ENCODE assay signal across 22 cellular contexts in genomic region chr14:63180017-63180416, GRCh38. TPM values are rescaled to one million over a fixed set of nuclear protein-coding genes. Genes with fewer than 3 reads are reported as not detected.
A peak's percentile ranks its signal among the peaks of the same experiment; 100 is the strongest.
DNase-seq lines count a peak whose midpoint lies in the region; ATAC-seq and TF ChIP-seq lines count a peak whose summit lies in the region.
"Had no signal": no experiment of that assay in that cellular context is flagged by ENCODE, and none has a peak within 500 bp of the region (broad histone marks: within the 10 kb centered on the region; RNA-seq: fewer than 3 reads in every experiment).

No MANE protein-coding gene starts in this region.

- peaks cover 0 to 4% of the 10 kb centered on the region in 2 donors for H3K4me1 ChIP-seq in right atrium auricular region
- H3K4me1 ChIP-seq in prostate gland (replicated peaks), result no peaks in the 10 kb centered on the region

- ATAC-seq in Right ventricle myocardium superior (ENCODE audit: poor library complexity), result peak; percentile 87
- ATAC-seq in GM19463 (IDR thresholded peaks at IDR 0.05; ENCODE audit: unreplicated experiment), result no peak
- ATAC-seq in stimulated activated memory B cell treated with anti-CD40 and anti-IgM and Interleukin-4, amounts not matched to agents 10 μg/mL and 1 μg/mL and 100 μg/mL, for 72 hours, result no peak
- no peak for ATAC-seq in activated CD4-positive, CD25-positive, alpha-beta regulatory T cell treated with anti-CD3 and anti-CD28 coated beads, Interleukin-2, amount 50 U/mL, for 24 hours
- ATAC-seq: stimulated activated naive CD8-positive, alpha-beta T cell treated with anti-CD3 and anti-CD28 coated beads, Interleukin-15, Interleukin-2, amounts not matched to agents 100 U/mL and 50 U/mL, for 24 hours had no signal

- intact Hi-C loops in Right ventricle myocardium superior (cut with DNase I) (no loop called here), prostate gland (cut with DNase I) (no loop called here)

- no peak for TF ChIP-seq POLR2A in prostate gland (IDR thresholded peaks at IDR 0.05)

- no peak overlapping the region for H3K4me3 Mint-ChIP-seq in stimulated activated memory B cell treated with anti-CD40 and anti-IgM and Interleukin-4, amounts not matched to agents 10 μg/mL and 1 μg/mL and 100 μg/mL, for 72 hours
- H3K4me3 Mint-ChIP-seq in activated naive CD4-positive, alpha-beta T cell treated with anti-CD3 and anti-CD28 coated beads, Interleukin-2, amount 10 ng/mL, durations not matched to agents 7 days and 5 days, result no peak overlapping the region
- H3K4me3 Mint-ChIP-seq: activated naive CD4-positive, alpha-beta T cell treated with anti-CD3 and anti-CD28 coated beads, Interleukin-2, amount 50 U/mL, for 24 hours; dendritic cell treated with granulocyte-macrophage colony-stimulating factor and Interleukin-4, amounts not matched to agents 40 ng/mL and 50 ng/mL, for 4 days had no signal

- TF ChIP-seq CTCF in right atrium auricular region (IDR thresholded peaks at IDR 0.05), result no peak
- no peak for TF ChIP-seq CTCF in fibroblast of the aortic adventitia (IDR thresholded peaks at IDR 0.05; ENCODE audit: insufficient read depth, low read length)
- no peak for TF ChIP-seq CTCF in prostate gland (IDR thresholded peaks at IDR 0.05)

- H3K9me3 ChIP-seq in right atrium auricular region (no peaks in the 10 kb centered on the region), prostate gland (no peaks in the 10 kb centered on the region)
- H3K9me3 ChIP-seq: tibial artery had no signal

- no peaks in the 10 kb centered on the region for H3K36me3 Mint-ChIP-seq in stimulated activated memory B cell treated with anti-CD40 and anti-IgM and Interleukin-4, amounts not matched to agents 10 μg/mL and 1 μg/mL and 100 μg/mL, for 72 hours
- no peaks in the 10 kb centered on the region for H3K36me3 Mint-ChIP-seq in activated naive CD4-positive, alpha-beta T cell treated with anti-CD3 and anti-CD28 coated beads, Interleukin-2, amount 10 ng/mL, durations not matched to agents 7 days and 5 days
- H3K36me3 Mint-ChIP-seq: activated naive CD4-positive, alpha-beta T cell treated with anti-CD3 and anti-CD28 coated beads, Interleukin-2, amount 50 U/mL, for 24 hours had no signal

- H3K36me3 ChIP-seq in right atrium auricular region (no peaks in the 10 kb centered on the region), prostate gland (no peaks in the 10 kb centered on the region)
- H3K36me3 ChIP-seq: tibial artery had no signal

- H3K27ac Mint-ChIP-seq in stimulated activated memory B cell treated with anti-CD40 and anti-IgM and Interleukin-4, amounts not matched to agents 10 μg/mL and 1 μg/mL and 100 μg/mL, for 72 hours, result no peak overlapping the region
- H3K27ac Mint-ChIP-seq in activated naive CD4-positive, alpha-beta T cell treated with anti-CD3 and anti-CD28 coated beads, Interleukin-2, amount 10 ng/mL, durations not matched to agents 7 days and 5 days, result no peak overlapping the region
- H3K27ac Mint-ChIP-seq: activated naive CD4-positive, alpha-beta T cell treated with anti-CD3 and anti-CD28 coated beads, Interleukin-2, amount 50 U/mL, for 24 hours; dendritic cell treated with granulocyte-macrophage colony-stimulating factor and Interleukin-4, amounts not matched to agents 40 ng/mL and 50 ng/mL, for 4 days had no signal

- CTCF ChIA-PET in activated naive CD4-positive, alpha-beta T cell treated with anti-CD3 and anti-CD28 coated beads, Interleukin-2, amount 10 ng/mL, durations not matched to agents 7 days and 5 days (lab: Charles Lee), result no interaction called here

- H3K27ac ChIP-seq in right atrium auricular region (peak overlapping the region in 1 of 2 donors; percentile 49), prostate gland (peak overlapping the region; percentile 41 to 61)
- H3K27ac ChIP-seq: KMS-11, tibial artery had no signal

- H3K27me3 Mint-ChIP-seq in stimulated activated memory B cell treated with anti-CD40 and anti-IgM and Interleukin-4, amounts not matched to agents 10 μg/mL and 1 μg/mL and 100 μg/mL, for 72 hours, result peaks cover 7% of the 10 kb centered on the region
- no peaks in the 10 kb centered on the region for H3K27me3 Mint-ChIP-seq in activated naive CD4-positive, alpha-beta T cell treated with anti-CD3 and anti-CD28 coated beads, Interleukin-2, amount 10 ng/mL, durations not matched to agents 7 days and 5 days
- H3K27me3 Mint-ChIP-seq: dendritic cell treated with granulocyte-macrophage colony-stimulating factor and Interleukin-4, amounts not matched to agents 40 ng/mL and 50 ng/mL, for 4 days had no signal

- peaks cover 9% of the 10 kb centered on the region for H3K9me3 Mint-ChIP-seq in stimulated activated memory B cell treated with anti-CD40 and anti-IgM and Interleukin-4, amounts not matched to agents 10 μg/mL and 1 μg/mL and 100 μg/mL, for 72 hours
- no peaks in the 10 kb centered on the region for H3K9me3 Mint-ChIP-seq in activated naive CD4-positive, alpha-beta T cell treated with anti-CD3 and anti-CD28 coated beads, Interleukin-2, amount 10 ng/mL, durations not matched to agents 7 days and 5 days
- H3K9me3 Mint-ChIP-seq: activated naive CD4-positive, alpha-beta T cell treated with anti-CD3 and anti-CD28 coated beads, Interleukin-2, amount 50 U/mL, for 24 hours; dendritic cell treated with granulocyte-macrophage colony-stimulating factor and Interleukin-4, amounts not matched to agents 40 ng/mL and 50 ng/mL, for 4 days had no signal

- 48% methylated on average over 3 of the region's 3 CpGs for WGBS in prostate gland

- DNase-seq in Right ventricle myocardium superior (peak; percentile 75), right atrium auricular region (ENCODE audit: low spot score) (no peak), fibroblast of the aortic adventitia (ENCODE audit: low read depth) (peak; percentile 77), prostate gland (ENCODE audit: low spot score) (no peak)
- no peak for DNase-seq in activated naive CD4-positive, alpha-beta T cell treated with anti-CD3 and anti-CD28 coated beads, Interleukin-2, amount 10 ng/mL, durations not matched to agents 7 days and 5 days
- DNase-seq: activated CD4-positive, alpha-beta T cell treated with anti-CD3 and anti-CD28 coated beads, Interleukin-2, amount 50 U/mL, for 1 hour; caudate nucleus; DMS53; GDM1; MV-4-11; NCI-H69; nucleus accumbens; RPMI8226; stimulated activated CD4-positive, alpha-beta T cell treated with anti-CD3 and anti-CD28 coated beads, Interleukin-4, amount 100 ng/mL, for 4 hours; stimulated activated naive CD8-positive, alpha-beta T cell treated with anti-CD3 and anti-CD28 coated beads, Interleukin-15, Interleukin-2, amounts not matched to agents 100 U/mL and 50 U/mL, for 24 hours; tibial artery had no signal

- H3K4me3 ChIP-seq in right atrium auricular region (no peak overlapping the region), fibroblast of the aortic adventitia (ENCODE audit: low read depth, low read length) (no peak overlapping the region), prostate gland (no peak overlapping the region)
- H3K4me3 ChIP-seq: tibial artery had no signal

- no peaks in the 10 kb centered on the region for H3K4me1 Mint-ChIP-seq in stimulated activated memory B cell treated with anti-CD40 and anti-IgM and Interleukin-4, amounts not matched to agents 10 μg/mL and 1 μg/mL and 100 μg/mL, for 72 hours
- no peaks in the 10 kb centered on the region for H3K4me1 Mint-ChIP-seq in activated naive CD4-positive, alpha-beta T cell treated with anti-CD3 and anti-CD28 coated beads, Interleukin-2, amount 10 ng/mL, durations not matched to agents 7 days and 5 days
- H3K4me1 Mint-ChIP-seq: activated naive CD4-positive, alpha-beta T cell treated with anti-CD3 and anti-CD28 coated beads, Interleukin-2, amount 50 U/mL, for 24 hours had no signal

- H3K27me3 ChIP-seq in right atrium auricular region, result no peaks in the 10 kb centered on the region
- H3K27me3 ChIP-seq in prostate gland (replicated peaks; ENCODE audit: insufficient read depth), result no peaks in the 10 kb centered on the region
- H3K27me3 ChIP-seq: tibial artery had no signal

RNA-seq across cellular contexts. Expression of gene RHOJ, which starts 24.2 kb away (rescaled TPM):
- 13.5 TPM for total RNA-seq in Right ventricle myocardium superior
- total RNA-seq in right atrium auricular region, result 10 to 100 TPM in 1 of 2 donors, 1 to 10 TPM in 1; 5.9 to 11.2 TPM
- 7.4 and 13.5 TPM in 2 replicates for total RNA-seq in fibroblast of the aortic adventitia (ENCODE audit: low replicate concordance)
- 1 to 10 TPM; 2.5 to 6.6 TPM for total RNA-seq in prostate gland

Comparison
In these comparisons a context has a peak if more than half of its experiments do, and no peak if none do; other contexts are left out.
1. DNase-seq: peak in Right ventricle myocardium superior (single experiment) and fibroblast of the aortic adventitia (single experiment); none in right atrium auricular region (single experiment), prostate gland (single experiment) and activated naive CD4-positive, alpha-beta T cell treated with anti-CD3 and anti-CD28 coated beads, Interleukin-2, amount 10 ng/mL, durations not matched to agents 7 days and 5 days (single experiment).